In the genomic region with DNA sequence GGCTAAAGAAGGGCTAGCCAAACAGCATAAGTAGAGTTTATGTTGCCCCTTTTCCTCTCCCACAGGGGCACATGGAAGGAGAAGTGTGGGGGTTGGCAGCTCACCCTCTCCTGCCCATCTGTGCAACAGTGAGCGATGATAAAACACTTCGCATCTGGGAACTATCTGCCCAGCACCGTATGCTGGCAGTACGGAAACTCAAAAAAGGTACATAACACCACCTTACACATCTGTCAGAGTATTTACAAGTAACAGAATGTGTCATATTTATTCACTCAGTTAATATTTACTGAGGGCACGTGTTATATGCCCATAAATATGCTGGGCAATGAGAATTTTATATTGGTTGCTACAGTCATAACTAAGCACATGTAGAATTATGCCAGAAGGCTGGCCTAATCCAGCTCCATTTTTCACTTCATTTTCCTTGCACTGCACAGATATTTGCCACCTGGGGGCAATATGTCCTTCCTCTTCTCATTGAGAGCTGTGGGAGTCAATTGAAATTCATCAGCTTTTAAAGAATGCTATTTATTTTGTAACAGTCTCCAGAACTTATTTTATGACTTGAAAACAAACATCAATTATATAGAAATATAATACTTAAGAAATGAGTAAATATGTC, we compare ENCODE assay signal across 9 cellular contexts.
DNase-seq lines count a peak whose midpoint lies in the region; ATAC-seq, FAIRE-seq and TF ChIP-seq lines count a peak whose summit lies in the region.
"Had no signal": no experiment of that assay in that cellular context is flagged by ENCODE, and none has a peak within 500 bp of the region (broad histone marks: within the 10 kb centered on the region; RNA-seq: fewer than 3 reads in every experiment).

No MANE protein-coding gene starts in this region.

- no peaks in the 10 kb centered on the region for H3K27me3 ChIP-seq in endocrine pancreas (ENCODE audit: control insufficient read depth, insufficient read depth, low read length)

- H3K9me3 Mint-ChIP-seq in nephron: no peaks in the 10 kb centered on the region
- H3K9me3 Mint-ChIP-seq: central memory CD8-positive, alpha-beta T cell had no signal

- TF ChIP-seq POLR2A in A549 (IDR thresholded peaks at IDR 0.05; ENCODE audit: low read length): no peak

- peaks cover 16% of the 10 kb centered on the region for H3K4me1 Mint-ChIP-seq in nephron

- H3K27me3 Mint-ChIP-seq in nephron (ENCODE audit: low read depth): no peaks in the 10 kb centered on the region

- H3K9ac ChIP-seq in endocrine pancreas (ENCODE audit: control insufficient read depth, insufficient read depth, low read length): no peak overlapping the region

- no peak overlapping the region for H3K4me3 Mint-ChIP-seq in nephron
- H3K4me3 Mint-ChIP-seq: central memory CD8-positive, alpha-beta T cell had no signal

- no peak overlapping the region for H3K27ac ChIP-seq in A549

- FAIRE-seq in A549 (lab: Jason Lieb, UNC) (no peak), urothelium cell line (lab: Jason Lieb, UNC) (no peak)

- CTCF ChIA-PET in A549 (lab: Yijun Ruan, JAX): interaction anchor here (0.6 to 10.0 kb wide), 66 partner anchors 8 to 792 kb away, joined by 3 to 236 read pairs (median 5); a partner anchor contains a TSS

- H3K9me3 ChIP-seq in A549: no peaks in the 10 kb centered on the region
- no peaks in the 10 kb centered on the region for H3K9me3 ChIP-seq in endocrine pancreas (ENCODE audit: control insufficient read depth, low read length)

- peaks cover 17% of the 10 kb centered on the region for H3K4me1 ChIP-seq in A549
- peaks cover 8% of the 10 kb centered on the region for H3K4me1 ChIP-seq in endocrine pancreas (ENCODE audit: control insufficient read depth, insufficient read depth, low read length)

- WGBS in A549 (ENCODE audit: missing lambda C conversion rate): 56% methylated on average over 5 of the region's 5 CpGs

- TF ChIP-seq EP300 in A549 (IDR thresholded peaks at IDR 0.05): no peak

- POLR2A ChIA-PET in A549 (lab: Yijun Ruan, JAX): interaction anchor here (1.0 to 2.2 kb wide), 3 partner anchors 149 to 323 kb away, joined by 3 to 11 read pairs (median 4); a partner anchor contains a TSS

- TF ChIP-seq RAD21 in A549 (conservative IDR thresholded peaks at IDR 0.05 in 1 of 2, IDR thresholded peaks at IDR 0.05 in 1 of 2): peak; percentile 90 to 93

- no peaks in the 10 kb centered on the region for H3K36me3 Mint-ChIP-seq in nephron (ENCODE audit: low read depth)

- TF ChIP-seq CTCF in A549 (IDR thresholded peaks at IDR 0.05): peak; percentile 75
- TF ChIP-seq CTCF in GM12872 (IDR thresholded peaks at IDR 0.05; ENCODE audit: insufficient read depth, low read depth, low read length): peak; percentile 45; the same call in 1 of the 3 replicates
- peak; percentile 55 to 70 (median 67) for TF ChIP-seq CTCF in nephron (IDR thresholded peaks at IDR 0.05; ENCODE audit: unreplicated experiment in 3 of 3)

- H3K36me3 ChIP-seq in endocrine pancreas (ENCODE audit: control insufficient read depth, insufficient read depth, low read length): peaks cover 7% of the 10 kb centered on the region

- ATAC-seq in A549 (peak in 1 of 2 experiments; percentile 55; a peak in 3 of 6 replicates), HG03354 (IDR thresholded peaks at IDR 0.05; ENCODE audit: poor library complexity, severe bottlenecking, unreplicated experiment) (no peak), GM21786 (IDR thresholded peaks at IDR 0.05; ENCODE audit: unreplicated experiment) (no peak)

- H3K27ac Mint-ChIP-seq in nephron: no peak overlapping the region

- peak; percentile 35 to 58 for DNase-seq in A549 (ENCODE audit: low read depth in 1 of 2, low spot score in 1 of 2)
- DNase-seq in NCI-H69 (lab: John Stamatoyannopoulos, UW): peak; percentile 45
- no peak for DNase-seq in urothelium cell line (ENCODE audit: low spot score)

- H3K4me2 ChIP-seq in A549: no peak overlapping the region

- no peak overlapping the region for H3K4me3 ChIP-seq in A549
- peak overlapping the region; percentile 49 for H3K4me3 ChIP-seq in endocrine pancreas (ENCODE audit: control insufficient read depth, insufficient read depth, low read length)

TF ChIP-seq in A549, 52 proteins besides CTCF, POLR2A, EP300 and RAD21:
- TF ChIP-seq SMC3 (IDR thresholded peaks at IDR 0.05) (peak; percentile 88), EHMT2 (IDR thresholded peaks at IDR 0.05; ENCODE audit: low read depth) (no peak)
